1 cellular context compared by ENCODE assay signal in genomic region chr3:167735233-167736107, GRCh38.
A peak's percentile ranks its signal among the peaks of the same experiment; 100 is the strongest.
TF ChIP-seq lines count a peak whose summit lies in the region.

Gene SERPINI1 (plus strand): TSS chr3:167735721. CDS start chr3:167789129, 53,408 bp downstream.

TF ChIP-seq in HepG2, 621 proteins besides CTCF, POLR2A, EP300 and RAD21 (continued from another document and continues in another):
- peak; percentile 22; the same call in 1 of the 2 replicates for TF ChIP-seq ARID4A (CRISPR knock-in tag; IDR thresholded peaks at IDR 0.05; ENCODE audit: borderline replicate concordance)
- TF ChIP-seq, protein P1, sequence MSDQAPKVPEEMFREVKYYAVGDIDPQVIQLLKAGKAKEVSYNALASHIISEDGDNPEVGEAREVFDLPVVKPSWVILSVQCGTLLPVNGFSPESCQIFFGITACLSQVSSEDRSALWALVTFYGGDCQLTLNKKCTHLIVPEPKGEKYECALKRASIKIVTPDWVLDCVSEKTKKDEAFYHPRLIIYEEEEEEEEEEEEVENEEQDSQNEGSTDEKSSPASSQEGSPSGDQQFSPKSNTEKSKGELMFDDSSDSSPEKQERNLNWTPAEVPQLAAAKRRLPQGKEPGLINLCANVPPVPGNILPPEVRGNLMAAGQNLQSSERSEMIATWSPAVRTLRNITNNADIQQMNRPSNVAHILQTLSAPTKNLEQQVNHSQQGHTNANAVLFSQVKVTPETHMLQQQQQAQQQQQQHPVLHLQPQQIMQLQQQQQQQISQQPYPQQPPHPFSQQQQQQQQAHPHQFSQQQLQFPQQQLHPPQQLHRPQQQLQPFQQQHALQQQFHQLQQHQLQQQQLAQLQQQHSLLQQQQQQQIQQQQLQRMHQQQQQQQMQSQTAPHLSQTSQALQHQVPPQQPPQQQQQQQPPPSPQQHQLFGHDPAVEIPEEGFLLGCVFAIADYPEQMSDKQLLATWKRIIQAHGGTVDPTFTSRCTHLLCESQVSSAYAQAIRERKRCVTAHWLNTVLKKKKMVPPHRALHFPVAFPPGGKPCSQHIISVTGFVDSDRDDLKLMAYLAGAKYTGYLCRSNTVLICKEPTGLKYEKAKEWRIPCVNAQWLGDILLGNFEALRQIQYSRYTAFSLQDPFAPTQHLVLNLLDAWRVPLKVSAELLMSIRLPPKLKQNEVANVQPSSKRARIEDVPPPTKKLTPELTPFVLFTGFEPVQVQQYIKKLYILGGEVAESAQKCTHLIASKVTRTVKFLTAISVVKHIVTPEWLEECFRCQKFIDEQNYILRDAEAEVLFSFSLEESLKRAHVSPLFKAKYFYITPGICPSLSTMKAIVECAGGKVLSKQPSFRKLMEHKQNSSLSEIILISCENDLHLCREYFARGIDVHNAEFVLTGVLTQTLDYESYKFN (CRISPR knock-in tag; conservative IDR thresholded peaks at IDR 0.05), result no peak
- TF ChIP-seq RELA (CRISPR knock-in tag; IDR thresholded peaks at IDR 0.05), result no peak
- TF ChIP-seq, protein P2, sequence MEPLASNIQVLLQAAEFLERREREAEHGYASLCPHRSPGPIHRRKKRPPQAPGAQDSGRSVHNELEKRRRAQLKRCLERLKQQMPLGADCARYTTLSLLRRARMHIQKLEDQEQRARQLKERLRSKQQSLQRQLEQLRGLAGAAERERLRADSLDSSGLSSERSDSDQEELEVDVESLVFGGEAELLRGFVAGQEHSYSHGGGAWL (CRISPR knock-in tag; IDR thresholded peaks at IDR 0.05), result peak; percentile 84
- 0 out of 2 replicates have a peak, but pooled peaks have one; percentile 51 for TF ChIP-seq ZNF589 (CRISPR knock-in tag; conservative IDR thresholded peaks at IDR 0.05)
- peak; percentile 31; the same call in 1 of the 2 replicates for TF ChIP-seq GATA4 (IDR thresholded peaks at IDR 0.05; ENCODE audit: borderline replicate concordance, low read depth)
- no peak for TF ChIP-seq ZNF326 (CRISPR knock-in tag; IDR thresholded peaks at IDR 0.05; ENCODE audit: borderline replicate concordance)
- peak; percentile 67; the same call in 1 of the 3 replicates for TF ChIP-seq MXI1 (IDR thresholded peaks at IDR 0.05; ENCODE audit: borderline replicate concordance, low read depth, low read length)
- peak; percentile 72 for TF ChIP-seq IRF2 (CRISPR knock-in tag; IDR thresholded peaks at IDR 0.05)
- no peak for TF ChIP-seq KDM2A (CRISPR knock-in tag; IDR thresholded peaks at IDR 0.05; ENCODE audit: borderline replicate concordance, low read depth)
- TF ChIP-seq ZNF510 (CRISPR knock-in tag; IDR thresholded peaks at IDR 0.05; ENCODE audit: low read depth), result no peak
- no peak for TF ChIP-seq ZNF557 (CRISPR knock-in tag; IDR thresholded peaks at IDR 0.05)
- no peak for TF ChIP-seq SOX5 (CRISPR knock-in tag; IDR thresholded peaks at IDR 0.05; ENCODE audit: borderline replicate concordance)
- TF ChIP-seq ZNF225 (CRISPR knock-in tag; IDR thresholded peaks at IDR 0.05), result 0 out of 2 replicates have a peak, but pooled peaks have one; percentile 45
- TF ChIP-seq ATM (IDR thresholded peaks at IDR 0.05; ENCODE audit: borderline replicate concordance), result no peak
- TF ChIP-seq SAP130 (CRISPR knock-in tag; IDR thresholded peaks at IDR 0.05; ENCODE audit: low read depth), result peak; percentile 78
- peak; percentile 98 for TF ChIP-seq TAF1 (CRISPR knock-in tag; IDR thresholded peaks at IDR 0.05)
- no peak for TF ChIP-seq SNRNP70 (IDR thresholded peaks at IDR 0.05; ENCODE audit: low read depth, low read length)
- TF ChIP-seq EZH2 (conservative IDR thresholded peaks at IDR 0.05; ENCODE audit: low read depth, low read length), result no peak
- TF ChIP-seq, protein P3, sequence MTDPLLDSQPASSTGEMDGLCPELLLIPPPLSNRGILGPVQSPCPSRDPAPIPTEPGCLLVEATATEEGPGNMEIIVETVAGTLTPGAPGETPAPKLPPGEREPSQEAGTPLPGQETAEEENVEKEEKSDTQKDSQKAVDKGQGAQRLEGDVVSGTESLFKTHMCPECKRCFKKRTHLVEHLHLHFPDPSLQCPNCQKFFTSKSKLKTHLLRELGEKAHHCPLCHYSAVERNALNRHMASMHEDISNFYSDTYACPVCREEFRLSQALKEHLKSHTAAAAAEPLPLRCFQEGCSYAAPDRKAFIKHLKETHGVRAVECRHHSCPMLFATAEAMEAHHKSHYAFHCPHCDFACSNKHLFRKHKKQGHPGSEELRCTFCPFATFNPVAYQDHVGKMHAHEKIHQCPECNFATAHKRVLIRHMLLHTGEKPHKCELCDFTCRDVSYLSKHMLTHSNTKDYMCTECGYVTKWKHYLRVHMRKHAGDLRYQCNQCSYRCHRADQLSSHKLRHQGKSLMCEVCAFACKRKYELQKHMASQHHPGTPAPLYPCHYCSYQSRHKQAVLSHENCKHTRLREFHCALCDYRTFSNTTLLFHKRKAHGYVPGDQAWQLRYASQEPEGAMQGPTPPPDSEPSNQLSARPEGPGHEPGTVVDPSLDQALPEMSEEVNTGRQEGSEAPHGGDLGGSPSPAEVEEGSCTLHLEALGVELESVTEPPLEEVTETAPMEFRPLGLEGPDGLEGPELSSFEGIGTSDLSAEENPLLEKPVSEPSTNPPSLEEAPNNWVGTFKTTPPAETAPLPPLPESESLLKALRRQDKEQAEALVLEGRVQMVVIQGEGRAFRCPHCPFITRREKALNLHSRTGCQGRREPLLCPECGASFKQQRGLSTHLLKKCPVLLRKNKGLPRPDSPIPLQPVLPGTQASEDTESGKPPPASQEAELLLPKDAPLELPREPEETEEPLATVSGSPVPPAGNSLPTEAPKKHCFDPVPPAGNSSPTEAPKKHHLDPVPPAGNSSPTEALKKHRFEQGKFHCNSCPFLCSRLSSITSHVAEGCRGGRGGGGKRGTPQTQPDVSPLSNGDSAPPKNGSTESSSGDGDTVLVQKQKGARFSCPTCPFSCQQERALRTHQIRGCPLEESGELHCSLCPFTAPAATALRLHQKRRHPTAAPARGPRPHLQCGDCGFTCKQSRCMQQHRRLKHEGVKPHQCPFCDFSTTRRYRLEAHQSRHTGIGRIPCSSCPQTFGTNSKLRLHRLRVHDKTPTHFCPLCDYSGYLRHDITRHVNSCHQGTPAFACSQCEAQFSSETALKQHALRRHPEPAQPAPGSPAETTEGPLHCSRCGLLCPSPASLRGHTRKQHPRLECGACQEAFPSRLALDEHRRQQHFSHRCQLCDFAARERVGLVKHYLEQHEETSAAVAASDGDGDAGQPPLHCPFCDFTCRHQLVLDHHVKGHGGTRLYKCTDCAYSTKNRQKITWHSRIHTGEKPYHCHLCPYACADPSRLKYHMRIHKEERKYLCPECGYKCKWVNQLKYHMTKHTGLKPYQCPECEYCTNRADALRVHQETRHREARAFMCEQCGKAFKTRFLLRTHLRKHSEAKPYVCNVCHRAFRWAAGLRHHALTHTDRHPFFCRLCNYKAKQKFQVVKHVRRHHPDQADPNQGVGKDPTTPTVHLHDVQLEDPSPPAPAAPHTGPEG (CRISPR knock-in tag; IDR thresholded peaks at IDR 0.05), result no peak
- TF ChIP-seq KAT7 (CRISPR knock-in tag; IDR thresholded peaks at IDR 0.05; ENCODE audit: borderline replicate concordance), result no peak; the same call in 1 of the 2 replicates
- no peak for TF ChIP-seq MTA1 (CRISPR knock-in tag; IDR thresholded peaks at IDR 0.05; ENCODE audit: borderline replicate concordance)
- no peak for TF ChIP-seq SP1 (IDR thresholded peaks at IDR 0.05)
- TF ChIP-seq SP1 (CRISPR knock-in tag; IDR thresholded peaks at IDR 0.05), result peak; percentile 68
- TF ChIP-seq GMEB1 (CRISPR knock-in tag; IDR thresholded peaks at IDR 0.05; ENCODE audit: borderline replicate concordance), result no peak; the same call in 1 of the 2 replicates
- TF ChIP-seq GLI4 (CRISPR knock-in tag; IDR thresholded peaks at IDR 0.05; ENCODE audit: borderline replicate concordance), result peak; percentile 96; the same call in 1 of the 2 replicates
- peak; percentile 46; the same call in 1 of the 2 replicates for TF ChIP-seq ELF3 (CRISPR knock-in tag; IDR thresholded peaks at IDR 0.05)
- TF ChIP-seq ZNF501 (CRISPR knock-in tag; IDR thresholded peaks at IDR 0.05), result peak; percentile 7; the same call in 1 of the 2 replicates
- TF ChIP-seq CAMTA2 (CRISPR knock-in tag; IDR thresholded peaks at IDR 0.05; ENCODE audit: borderline replicate concordance), result 0 out of 2 replicates have a peak, but pooled peaks have one; percentile 77
- peak; percentile 49; the same call in 1 of the 2 replicates for TF ChIP-seq GATAD2A (CRISPR knock-in tag; IDR thresholded peaks at IDR 0.05)
- TF ChIP-seq, protein P4, sequence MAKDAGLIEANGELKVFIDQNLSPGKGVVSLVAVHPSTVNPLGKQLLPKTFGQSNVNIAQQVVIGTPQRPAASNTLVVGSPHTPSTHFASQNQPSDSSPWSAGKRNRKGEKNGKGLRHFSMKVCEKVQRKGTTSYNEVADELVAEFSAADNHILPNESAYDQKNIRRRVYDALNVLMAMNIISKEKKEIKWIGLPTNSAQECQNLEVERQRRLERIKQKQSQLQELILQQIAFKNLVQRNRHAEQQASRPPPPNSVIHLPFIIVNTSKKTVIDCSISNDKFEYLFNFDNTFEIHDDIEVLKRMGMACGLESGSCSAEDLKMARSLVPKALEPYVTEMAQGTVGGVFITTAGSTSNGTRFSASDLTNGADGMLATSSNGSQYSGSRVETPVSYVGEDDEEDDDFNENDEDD (CRISPR knock-in tag; IDR thresholded peaks at IDR 0.05; ENCODE audit: borderline replicate concordance), result peak; percentile 44; the same call in 1 of the 2 replicates
- peak; percentile 86 for TF ChIP-seq JARID2 (CRISPR knock-in tag; IDR thresholded peaks at IDR 0.05; ENCODE audit: insufficient replicate concordance)
- peak; percentile 19; the same call in 1 of the 2 replicates for TF ChIP-seq SP140L (CRISPR knock-in tag; IDR thresholded peaks at IDR 0.05; ENCODE audit: borderline replicate concordance)
- no peak for TF ChIP-seq ZNF646 (CRISPR knock-in tag; IDR thresholded peaks at IDR 0.05)
